12 cellular contexts compared by ENCODE assay signal in the genomic region with DNA sequence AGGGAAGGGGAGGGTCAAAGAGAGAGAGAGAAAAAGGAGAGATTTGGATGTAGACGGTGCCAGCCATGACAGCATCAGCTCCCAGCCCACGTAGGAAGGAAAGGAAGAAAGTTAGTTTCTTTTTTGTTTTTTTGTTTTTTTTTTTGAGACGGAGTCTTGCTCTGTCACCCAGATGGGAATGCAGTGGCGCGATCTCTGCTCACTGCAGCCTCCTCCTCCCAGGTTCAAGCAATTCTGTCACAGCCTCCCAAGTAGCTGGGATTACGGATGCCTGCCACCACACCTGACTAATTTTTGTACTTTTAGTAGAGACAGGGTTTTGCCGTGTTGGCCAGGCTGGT. TPM values are rescaled to one million over a fixed set of nuclear protein-coding genes. Genes with fewer than 3 reads are reported as not detected.
DNase-seq lines count a peak whose midpoint lies in the region; TF ChIP-seq lines count a peak whose summit lies in the region.
"Had no signal": no experiment of that assay in that cellular context is flagged by ENCODE, and none has a peak within 500 bp of the region (broad histone marks: within the 10 kb centered on the region; RNA-seq: fewer than 3 reads in every experiment).

No MANE protein-coding gene starts in this region.

- H3K36me3 Mint-ChIP-seq in CD8-positive, alpha-beta memory T cell = peaks cover 0 to 4% (median 0%) of the 10 kb centered on the region in 3 donors
- no peaks in the 10 kb centered on the region for H3K36me3 Mint-ChIP-seq in T-helper 1 cell treated with Interleukin-12 subunit alpha and Interleukin-12 subunit beta and Interleukin-4 antibody, amounts not matched to agents 30 μg/mL and 1 μg/mL, for 36 hours (ENCODE audit: low read depth)

- POLR2A ChIA-PET in CD8-positive, alpha-beta memory T cell (lab: Charles Lee) = interaction anchor here (4.8 kb wide), 1 partner anchor 26 kb away, joined by 38 read pairs; a partner anchor contains a TSS

- CTCF ChIA-PET in CD8-positive, alpha-beta memory T cell (lab: Charles Lee) = interaction anchor here (0.6 to 7.4 kb wide), 4 partner anchors 24 to 215 kb away, joined by 3 to 71 read pairs (median 5); a partner anchor contains a TSS

- peak overlapping the region in 1 of 3 donors; percentile 40 for H3K9ac ChIP-seq in skeletal muscle tissue (ENCODE audit: low read depth in 1 of 3, low read length in 3 of 3)
- no peak overlapping the region for H3K9ac ChIP-seq in MM.1S (ENCODE audit: low read length)
- H3K9ac ChIP-seq: parathyroid adenoma had no signal

- H3K9me2 ChIP-seq in MM.1S (replicated peaks; ENCODE audit: insufficient read depth, low read length) = no peaks in the 10 kb centered on the region

- peaks cover 92% of the 10 kb centered on the region for H4K20me1 ChIP-seq in MM.1S (ENCODE audit: insufficient read depth, low read length)

- H3K27me3 ChIP-seq in CD8-positive, alpha-beta memory T cell (ENCODE audit: insufficient read depth, low read length, poor library complexity, severe bottlenecking) = no peaks in the 10 kb centered on the region
- H3K27me3 ChIP-seq in esophagus squamous epithelium (no peaks in the 10 kb centered on the region), skeletal muscle tissue (ENCODE audit: control insufficient read depth in 3 of 3, insufficient read depth in 3 of 3, low read length in 3 of 3) (no peaks in the 10 kb centered on the region), MM.1S (replicated peaks; ENCODE audit: insufficient read depth, low read length) (no peaks in the 10 kb centered on the region)
- H3K27me3 ChIP-seq: uterus had no signal

- H3K27ac ChIP-seq in CD8-positive, alpha-beta memory T cell (ENCODE audit: low read depth, low read length) = peak overlapping the region; percentile 87
- H3K27ac ChIP-seq in esophagus squamous epithelium = peak overlapping the region; percentile 46 to 77 (median 60)
- peak overlapping the region; percentile 60 for H3K27ac ChIP-seq in skeletal muscle tissue (ENCODE audit: low read depth, low read length)
- no peak overlapping the region for H3K27ac ChIP-seq in MM.1S (ENCODE audit: low read length)
- H3K27ac ChIP-seq: parathyroid adenoma had no signal

- peaks cover 100% of the 10 kb centered on the region for H3K79me2 ChIP-seq in MM.1S (ENCODE audit: low read length)

- WGBS in esophagus squamous epithelium, 2 donors = 46 to 52% methylated on average over 7 of the region's 7 CpGs

- no peaks in the 10 kb centered on the region for H3K27me3 Mint-ChIP-seq in CD8-positive, alpha-beta memory T cell
- H3K27me3 Mint-ChIP-seq in T-helper 1 cell treated with Interleukin-12 subunit alpha and Interleukin-12 subunit beta and Interleukin-4 antibody, amounts not matched to agents 30 μg/mL and 1 μg/mL, for 36 hours (ENCODE audit: low read depth) = no peaks in the 10 kb centered on the region

- intact Hi-C loops in esophagus squamous epithelium (cut with DNase I) = no loop called here

- no peaks in the 10 kb centered on the region for H3K9me3 ChIP-seq in CD8-positive, alpha-beta memory T cell (ENCODE audit: low read length)
- no peaks in the 10 kb centered on the region for H3K9me3 ChIP-seq in esophagus squamous epithelium
- no peaks in the 10 kb centered on the region for H3K9me3 ChIP-seq in skeletal muscle tissue (ENCODE audit: control insufficient read depth in 3 of 3, low read length in 3 of 3)
- H3K9me3 ChIP-seq in MM.1S (replicated peaks; ENCODE audit: insufficient read depth, low read length) = no peaks in the 10 kb centered on the region
- H3K9me3 ChIP-seq: uterus had no signal

- no peak for TF ChIP-seq CTCF in esophagus squamous epithelium (IDR thresholded peaks at IDR 0.05)
- no peak for TF ChIP-seq CTCF in MM.1S (IDR thresholded peaks at IDR 0.05; ENCODE audit: low read length)

- H2AFZ ChIP-seq in MM.1S (ENCODE audit: low read length) = no peak overlapping the region
- H2AFZ ChIP-seq: parathyroid adenoma had no signal

- peak overlapping the region; percentile 68 to 100 (median 99) for H3K27ac Mint-ChIP-seq in CD8-positive, alpha-beta memory T cell
- H3K27ac Mint-ChIP-seq in T-helper 1 cell treated with Interleukin-12 subunit alpha and Interleukin-12 subunit beta and Interleukin-4 antibody, amounts not matched to agents 30 μg/mL and 1 μg/mL, for 36 hours = peak overlapping the region; percentile 85

- H3K36me3 ChIP-seq in CD8-positive, alpha-beta memory T cell (ENCODE audit: insufficient read depth, low read length) = no peaks in the 10 kb centered on the region
- no peaks in the 10 kb centered on the region for H3K36me3 ChIP-seq in esophagus squamous epithelium
- H3K36me3 ChIP-seq in skeletal muscle tissue (ENCODE audit: control insufficient read depth in 3 of 3, insufficient read depth in 3 of 3, low read length in 3 of 3) = no peaks in the 10 kb centered on the region
- no peaks in the 10 kb centered on the region for H3K36me3 ChIP-seq in MM.1S (replicated peaks; ENCODE audit: insufficient read depth, low read length)
- H3K36me3 ChIP-seq: uterus had no signal

- no peak for TF ChIP-seq POLR2A in esophagus squamous epithelium (IDR thresholded peaks at IDR 0.05)

- H3F3A ChIP-seq in MM.1S (ENCODE audit: insufficient read depth, low read length) = peaks cover 6% of the 10 kb centered on the region; the same call in 1 of the 2 replicates

- DNase-seq in CD8-positive, alpha-beta memory T cell = peak in 2 of 5 donors; percentile 43 to 58
- no peak for DNase-seq in esophagus squamous epithelium (lab: John Stamatoyannopoulos, UW)
- DNase-seq in MM.1S = no peak
- no peak for DNase-seq in NCI-H2171 treated with DMSO at 0.1 percent for 48 hours (lab: John Stamatoyannopoulos, UW)
- DNase-seq in NK-92 (lab: John Stamatoyannopoulos, UW; ENCODE audit: unreplicated experiment) = no peak
- DNase-seq: caudate nucleus, DMS79 treated with DMSO at 0.1 percent for 48 hours, left colon, uterus had no signal

- peak overlapping the region; percentile 81 to 90 (median 85) for H3K4me3 Mint-ChIP-seq in CD8-positive, alpha-beta memory T cell
- H3K4me3 Mint-ChIP-seq in T-helper 1 cell treated with Interleukin-12 subunit alpha and Interleukin-12 subunit beta and Interleukin-4 antibody, amounts not matched to agents 30 μg/mL and 1 μg/mL, for 36 hours = peak overlapping the region; percentile 17

- peaks cover 86% of the 10 kb centered on the region for H3K4me1 ChIP-seq in CD8-positive, alpha-beta memory T cell (ENCODE audit: insufficient read depth, low read length)
- H3K4me1 ChIP-seq in esophagus squamous epithelium = peaks cover 31 to 83% (median 50%) of the 10 kb centered on the region in 3 donors
- peaks cover 76 to 87% (median 82%) of the 10 kb centered on the region in 3 donors for H3K4me1 ChIP-seq in skeletal muscle tissue (ENCODE audit: control insufficient read depth in 3 of 3, insufficient read depth in 3 of 3, low read length in 3 of 3)
- peaks cover 18% of the 10 kb centered on the region for H3K4me1 ChIP-seq in MM.1S (ENCODE audit: low read length)

- H3K4me3 ChIP-seq in CD8-positive, alpha-beta memory T cell (ENCODE audit: low read length) = peak overlapping the region; percentile 21
- H3K4me3 ChIP-seq in esophagus squamous epithelium (no peak overlapping the region), skeletal muscle tissue (ENCODE audit: low read length in 3 of 3) (no peak overlapping the region), MM.1S (ENCODE audit: low read length) (no peak overlapping the region)
- H3K4me3 ChIP-seq: uterus had no signal

- no peaks in the 10 kb centered on the region for H3K9me3 Mint-ChIP-seq in CD8-positive, alpha-beta memory T cell
- no peaks in the 10 kb centered on the region for H3K9me3 Mint-ChIP-seq in T-helper 1 cell treated with Interleukin-12 subunit alpha and Interleukin-12 subunit beta and Interleukin-4 antibody, amounts not matched to agents 30 μg/mL and 1 μg/mL, for 36 hours

- peaks cover 70 to 94% (median 85%) of the 10 kb centered on the region in 3 donors for H3K4me1 Mint-ChIP-seq in CD8-positive, alpha-beta memory T cell
- peaks cover 38% of the 10 kb centered on the region for H3K4me1 Mint-ChIP-seq in T-helper 1 cell treated with Interleukin-12 subunit alpha and Interleukin-12 subunit beta and Interleukin-4 antibody, amounts not matched to agents 30 μg/mL and 1 μg/mL, for 36 hours (ENCODE audit: low read depth)

- H3K4me2 ChIP-seq in MM.1S (ENCODE audit: low read depth, low read length) = no peak overlapping the region

RNA-seq across cellular contexts. Expression of a gene that starts 27.6 kb away (rescaled TPM):
- 10 to 100 TPM; 24.4 to 25.5 TPM for total RNA-seq in CD8-positive, alpha-beta memory T cell
- 22.1 TPM for polyA plus RNA-seq in CD8-positive, alpha-beta memory T cell
- total RNA-seq in esophagus squamous epithelium (10 to 100 TPM in 2 of 4 donors, 1 to 10 TPM in 2; 5.9 to 12.8 (median 9.9) TPM), skeletal muscle tissue (24.5 TPM)

RNA-seq across cellular contexts. Expression of a gene that starts 49.1 kb away (rescaled TPM):
- total RNA-seq in CD8-positive, alpha-beta memory T cell = 100 to 1,000 TPM; 161 to 170 TPM
- 138 TPM for polyA plus RNA-seq in CD8-positive, alpha-beta memory T cell
- total RNA-seq in esophagus squamous epithelium (100 to 1,000 TPM; 132 to 273 (median 247) TPM), skeletal muscle tissue (116 TPM)

RNA-seq across cellular contexts. Expression of a gene that starts 56.3 kb away (rescaled TPM):
- 10 to 100 TPM; 18.2 to 20.3 TPM for total RNA-seq in CD8-positive, alpha-beta memory T cell
- 33.2 TPM for polyA plus RNA-seq in CD8-positive, alpha-beta memory T cell
- 10 to 100 TPM in 3 of 4 donors, 1 to 10 TPM in 1; 8.1 to 24.4 (median 14.4) TPM for total RNA-seq in esophagus squamous epithelium
- 86.6 TPM for total RNA-seq in skeletal muscle tissue
